9 cellular contexts compared by ENCODE assay signal in genomic region chr17:28865946-28866752, GRCh38. TPM values are rescaled to one million over a fixed set of nuclear protein-coding genes. Genes with fewer than 3 reads are reported as not detected.
DNase-seq lines count a peak whose midpoint lies in the region; ATAC-seq, FAIRE-seq and TF ChIP-seq lines count a peak whose summit lies in the region.
"Had no signal": no experiment of that assay in that cellular context is flagged by ENCODE, and none has a peak within 500 bp of the region (broad histone marks: within the 10 kb centered on the region; RNA-seq: fewer than 3 reads in every experiment).

No MANE protein-coding gene starts in this region.

- POLR2A ChIA-PET in K562 (lab: Yijun Ruan, JAX): interaction anchor here (0.6 to 1.5 kb wide), 19 partner anchors 8 to 139 kb away, joined by 3 to 6 read pairs (median 3); partner anchors contain the start of gene FAM222B

- no TSS peak for BruUV-seq in K562 (replicated peaks; lab: Mats Ljungman, UMichigan)

- H3K79me1 ChIP-seq in neuronal stem cell (ENCODE audit: low read depth, low read length): no peaks in the 10 kb centered on the region

- no peak overlapping the region for H2AK5ac ChIP-seq in neuronal stem cell (ENCODE audit: low read depth, low read length)

- H3K23ac ChIP-seq in neuronal stem cell (ENCODE audit: low read depth, low read length, poor library complexity): no peak overlapping the region

- no peak for FAIRE-seq in K562 (lab: Jason Lieb, UNC)
- FAIRE-seq: G401.6 had no signal

- intact Hi-C loops in K562 (cut with micrococcal nuclease): no loop called here
- intact Hi-C loops in esophagus muscularis mucosa (cut with DNase I): no loop called here

- no peak overlapping the region for H2BK12ac ChIP-seq in neuronal stem cell (ENCODE audit: low read length)

- peak overlapping the region; percentile 94 for H3K27ac ChIP-seq in K562 (ENCODE audit: extremely low read depth, low read depth, low read length)
- no peak overlapping the region for H3K27ac ChIP-seq in neuronal stem cell (replicated peaks; ENCODE audit: low read length)
- no peak overlapping the region for H3K27ac ChIP-seq in esophagus muscularis mucosa (replicated peaks in 1 of 4)

- no peak overlapping the region for H2BK15ac ChIP-seq in neuronal stem cell (ENCODE audit: low read length)

- TF ChIP-seq POLR2A in K562 (conservative IDR thresholded peaks at IDR 0.05) (no peak), esophagus muscularis mucosa (IDR thresholded peaks at IDR 0.05; ENCODE audit: low read depth) (no peak)

- no peaks in the 10 kb centered on the region for H3K9me1 ChIP-seq in K562 (ENCODE audit: control insufficient read depth, insufficient read depth, low read length)

- no peak overlapping the region for H3K4ac ChIP-seq in neuronal stem cell (ENCODE audit: low read length)

- peak overlapping the region; percentile 64 for H2AFZ ChIP-seq in K562 (ENCODE audit: low read depth, low read length)
- H2AFZ ChIP-seq in neuronal stem cell (ENCODE audit: low read length): peak overlapping the region; percentile 24

- H3K36me3 ChIP-seq in K562 (ENCODE audit: control insufficient read depth, insufficient read depth, low read length) (peaks cover 6% of the 10 kb centered on the region; the same call in 2 of the 3 replicates), neuronal stem cell (replicated peaks in 1 of 2; ENCODE audit: control insufficient read depth in 2 of 2, insufficient read depth in 2 of 2, low read length in 2 of 2) (peaks cover 0 to 7% of the 10 kb centered on the region in 2 donors), esophagus muscularis mucosa (peaks cover 0 to 16% (median 5%) of the 10 kb centered on the region in 4 donors)

- H3K27me3 ChIP-seq in K562 (ENCODE audit: control insufficient read depth in 2 of 2, insufficient read depth in 2 of 2, low read length in 2 of 2): no peaks in the 10 kb centered on the region
- no peaks in the 10 kb centered on the region for H3K27me3 ChIP-seq in neuronal stem cell (ENCODE audit: control insufficient read depth in 3 of 3, insufficient read depth in 3 of 3, low read depth in 1 of 3, low read length in 3 of 3)
- no peaks in the 10 kb centered on the region for H3K27me3 ChIP-seq in esophagus muscularis mucosa

- no peak overlapping the region for H3K4me3 ChIP-seq in K562
- no peak overlapping the region for H3K4me3 ChIP-seq in neuronal stem cell (ENCODE audit: low read length in 2 of 2)
- H3K4me3 ChIP-seq in esophagus muscularis mucosa: no peak overlapping the region

- H3K9me3 ChIP-seq in K562 (replicated peaks; ENCODE audit: control insufficient read depth, insufficient read depth, low read depth, low read length) (no peaks in the 10 kb centered on the region), neuronal stem cell (replicated peaks in 1 of 2; ENCODE audit: control insufficient read depth in 2 of 2, insufficient read depth in 1 of 2, low read depth in 1 of 2, low read length in 2 of 2) (no peaks in the 10 kb centered on the region), esophagus muscularis mucosa (no peaks in the 10 kb centered on the region)

- H4K20me1 ChIP-seq in K562 (replicated peaks; ENCODE audit: control insufficient read depth, insufficient read depth, low read length): no peaks in the 10 kb centered on the region

- WGBS in K562 (ENCODE audit: insufficient coverage, low coverage, missing lambda C conversion rate): 21% methylated on average over 13 of the region's 13 CpGs
- WGBS in neuronal stem cell (ENCODE audit: extremely low coverage in 2 of 2, insufficient read length in 2 of 2, insufficient replicate concordance in 1 of 2), 2 donors: no CpG with 5 or more reads among the region's 13 CpGs
- WGBS in esophagus muscularis mucosa: 93% methylated on average over 13 of the region's 13 CpGs

- no peak overlapping the region for H2BK120ac ChIP-seq in neuronal stem cell (ENCODE audit: low read depth, low read length)

- H3K79me2 ChIP-seq in K562 (ENCODE audit: control insufficient read depth, insufficient read depth, low read length): peaks cover 36% of the 10 kb centered on the region

- H2BK5ac ChIP-seq in neuronal stem cell (ENCODE audit: low read length): no peak overlapping the region

- CTCF ChIA-PET in K562 (lab: Yijun Ruan, JAX; ENCODE audit: low intra/inter-chr PET ratio): no interaction called here

- H3K14ac ChIP-seq in neuronal stem cell (ENCODE audit: low read length): no peak overlapping the region

- no peak for TF ChIP-seq RAD21 in K562 (CRISPR knock-in tag; conservative IDR thresholded peaks at IDR 0.05 in 1 of 2, IDR thresholded peaks at IDR 0.05 in 1 of 2)

- peak overlapping the region; percentile 75 for H3K4me2 ChIP-seq in K562 (ENCODE audit: insufficient read depth, low read length)
- no peak overlapping the region for H3K4me2 ChIP-seq in neuronal stem cell (ENCODE audit: insufficient read depth, low read length, poor library complexity, severe bottlenecking)

- H3K9ac ChIP-seq in K562 (ENCODE audit: insufficient read depth in 1 of 2, low read depth in 2 of 2, low read length in 2 of 2) (peak overlapping the region; percentile 49 to 78; a peak in 3 of 4 replicates), neuronal stem cell (ENCODE audit: low read depth, low read length, poor library complexity) (no peak overlapping the region)

- DNase-seq in LHCN-M2 (ENCODE audit: low read depth) (peak; percentile 32), K562 (ENCODE audit: extremely low read depth in 1 of 4, low spot score in 3 of 4) (peak in 2 of 4 experiments; percentile 54 to 75), neuronal stem cell (ENCODE audit: low spot score) (no peak), esophagus muscularis mucosa (ENCODE audit: extremely low spot score) (no peak), C1 segment of cervical spinal cord (lab: John Stamatoyannopoulos, UW) (no peak), NCI-H1092 (lab: John Stamatoyannopoulos, UW) (no peak)
- DNase-seq: activated gamma-delta T cell treated with Interleukin-2 at 50 U/mL for 16 hours had no signal

- ATAC-seq in GM18498 (IDR thresholded peaks at IDR 0.05; ENCODE audit: unreplicated experiment) (peak; percentile 58), K562 (peak; percentile 17)

- no peak overlapping the region for H4K8ac ChIP-seq in neuronal stem cell (ENCODE audit: low read depth, low read length)

- H3K18ac ChIP-seq in neuronal stem cell (ENCODE audit: low read length): no peak overlapping the region

- in situ Hi-C loops in K562 (cut with MboI): no loop called here

- H4K91ac ChIP-seq in neuronal stem cell (ENCODE audit: low read depth, low read length, poor library complexity): no peak overlapping the region

- TF ChIP-seq EP300 in K562 (IDR thresholded peaks at IDR 0.05; ENCODE audit: low read length) (no peak), esophagus muscularis mucosa (IDR thresholded peaks at IDR 0.05) (no peak)

- TF ChIP-seq CTCF in K562 (IDR thresholded peaks at IDR 0.05 in 2 of 3, conservative IDR thresholded peaks at IDR 0.05 in 1 of 3; ENCODE audit: insufficient read depth in 2 of 3, low read depth in 1 of 3, low read length in 3 of 3): no peak
- TF ChIP-seq CTCF in esophagus muscularis mucosa (IDR thresholded peaks at IDR 0.05): no peak

- H3K4me1 ChIP-seq in K562 (replicated peaks in 1 of 2; ENCODE audit: control insufficient read depth in 2 of 2, insufficient read depth in 2 of 2, low read length in 2 of 2) (peaks cover 67 to 70% of the 10 kb centered on the region in 2 experiments), neuronal stem cell (ENCODE audit: control insufficient read depth in 2 of 2, insufficient read depth in 1 of 2, low read depth in 1 of 2, low read length in 2 of 2) (no peaks in the 10 kb centered on the region), esophagus muscularis mucosa (no peaks in the 10 kb centered on the region)

RNA-seq across cellular contexts. Expression of gene ERAL1, which starts 11.3 kb away (rescaled TPM):
- total RNA-seq in LHCN-M2 (2014; rRNA removed) (41.3 and 49.2 TPM in 2 replicates), K562 (2014; rRNA removed) (65.2 and 82.2 TPM in 2 replicates), K562 (2014; rRNA removed; fragmentation: Illumina TruSeq; extraction: Trizol) (35.9 and 37.5 TPM in 2 replicates), K562 (2015; rRNA removed; fragmentation: Illumina TruSeq; extraction: Trizol) (42.2 and 44.8 TPM in 2 replicates), K562 (2021) (97.5 and 98.3 TPM in 2 replicates), esophagus muscularis mucosa (10 to 100 TPM; 24.5 to 38.0 (median 27.7) TPM)
- 44.2 TPM for polyA plus RNA-seq in LHCN-M2 (2012)
- total RNA-seq in K562 (2011; cell fraction: chromatin; rRNA removed; ENCODE audit: low replicate concordance): 47.5 and 136 TPM in 2 replicates
- total RNA-seq in K562 (2011; cell fraction: nucleolus; rRNA removed): 90.7 and 91.3 TPM in 2 replicates
- total RNA-seq in K562 (2011; cell fraction: nucleoplasm; rRNA removed): 66.9 and 68.4 TPM in 2 replicates
- polyA plus RNA-seq in K562 (2011; rRNA removed) (123 and 132 TPM in 2 replicates), K562 (2014; fragmentation: Illumina TruSeq; extraction: Trizol) (143 and 149 TPM in 2 replicates), K562 (2014; fragmentation: Nextera tagmentation; extraction: Ambion mirVana) (100 to 1,000 TPM; 306 to 351 TPM), K562 (2014; rRNA removed) (106 and 135 TPM in 2 replicates)
- polyA plus RNA-seq in K562 (2011; cell fraction: cytosol; rRNA removed): 145 and 255 TPM in 2 replicates
- 106 and 137 TPM in 2 replicates for polyA plus RNA-seq in K562 (2011; cell fraction: nucleus; rRNA removed)
- polyA plus RNA-seq in K562 (2012): 90.4 and 103 TPM in 2 replicates
- 74.6 and 135 TPM in 2 replicates for polyA minus RNA-seq in K562 (2011; rRNA and poly(A)+ RNA removed)
- 72.4 and 111 TPM in 2 replicates for polyA minus RNA-seq in K562 (2011; cell fraction: cytosol; rRNA and poly(A)+ RNA removed)
- polyA minus RNA-seq in K562 (2011; cell fraction: nucleus; rRNA and poly(A)+ RNA removed): 45.1 and 67.7 TPM in 2 replicates
- polyA plus RNA-seq in neuronal stem cell (2013, experiment 1 of 2): 36.2 TPM
- 39.5 TPM for polyA plus RNA-seq in neuronal stem cell (2013, experiment 2 of 2)

RNA-seq across cellular contexts. Expression of gene FAM222B, which starts 23.6 kb away (rescaled TPM):
- total RNA-seq in LHCN-M2 (2014; rRNA removed) (16.2 and 18.0 TPM in 2 replicates), K562 (2014; rRNA removed) (7.4 and 14.0 TPM in 2 replicates), K562 (2014; rRNA removed; fragmentation: Illumina TruSeq; extraction: Trizol) (7.5 and 8.5 TPM in 2 replicates), K562 (2015; rRNA removed; fragmentation: Illumina TruSeq; extraction: Trizol) (8.5 TPM in 2 replicates), K562 (2021) (31.1 and 32.9 TPM in 2 replicates), esophagus muscularis mucosa (10 to 100 TPM; 15.9 to 48.1 (median 30.3) TPM)
- 18.1 TPM for polyA plus RNA-seq in LHCN-M2 (2012)
- total RNA-seq in K562 (2011; cell fraction: chromatin; rRNA removed; ENCODE audit: low replicate concordance): 115 and 118 TPM in 2 replicates
- total RNA-seq in K562 (2011; cell fraction: nucleolus; rRNA removed): 34.0 and 45.9 TPM in 2 replicates
- total RNA-seq in K562 (2011; cell fraction: nucleoplasm; rRNA removed): 86.2 and 134 TPM in 2 replicates
- polyA plus RNA-seq in K562 (2011; rRNA removed) (7.3 and 8.3 TPM in 2 replicates), K562 (2014; fragmentation: Illumina TruSeq; extraction: Trizol) (34.5 and 34.6 TPM in 2 replicates), K562 (2014; fragmentation: Nextera tagmentation; extraction: Ambion mirVana) (1 to 10 TPM; 4.0 to 6.7 TPM), K562 (2014; rRNA removed) (10.9 TPM in 2 replicates)
- polyA plus RNA-seq in K562 (2011; cell fraction: cytosol; rRNA removed): 11.9 and 18.3 TPM in 2 replicates
- polyA plus RNA-seq in K562 (2011; cell fraction: nucleus; rRNA removed): 10.0 and 18.6 TPM in 2 replicates
- polyA plus RNA-seq in K562 (2012): 21.1 and 26.3 TPM in 2 replicates
- 17.9 and 18.4 TPM in 2 replicates for polyA minus RNA-seq in K562 (2011; rRNA and poly(A)+ RNA removed)
- polyA minus RNA-seq in K562 (2011; cell fraction: cytosol; rRNA and poly(A)+ RNA removed): 20.8 and 24.7 TPM in 2 replicates
- 7.1 and 7.9 TPM in 2 replicates for polyA minus RNA-seq in K562 (2011; cell fraction: nucleus; rRNA and poly(A)+ RNA removed)
- polyA plus RNA-seq in neuronal stem cell (2013, experiment 1 of 2): 38.0 TPM
- polyA plus RNA-seq in neuronal stem cell (2013, experiment 2 of 2): 37.2 TPM

RNA-seq across cellular contexts. Expression of gene FLOT2, which starts 31.4 kb away (rescaled TPM):
- total RNA-seq in LHCN-M2 (2014; rRNA removed) (23.7 and 31.6 TPM in 2 replicates), K562 (2014; rRNA removed) (41.7 and 47.7 TPM in 2 replicates), K562 (2014; rRNA removed; fragmentation: Illumina TruSeq; extraction: Trizol) (22.8 and 28.5 TPM in 2 replicates), K562 (2015; rRNA removed; fragmentation: Illumina TruSeq; extraction: Trizol) (38.1 and 40.6 TPM in 2 replicates), K562 (2021) (138 and 143 TPM in 2 replicates), esophagus muscularis mucosa (10 to 100 TPM; 60.2 to 94.8 (median 86.0) TPM)
- polyA plus RNA-seq in LHCN-M2 (2012): 62.1 TPM
- total RNA-seq in K562 (2011; cell fraction: chromatin; rRNA removed; ENCODE audit: low replicate concordance): 71.3 and 104 TPM in 2 replicates
- total RNA-seq in K562 (2011; cell fraction: nucleolus; rRNA removed): 66.8 and 70.7 TPM in 2 replicates
- total RNA-seq in K562 (2011; cell fraction: nucleoplasm; rRNA removed): 69.2 and 74.4 TPM in 2 replicates
- polyA plus RNA-seq in K562 (2011; rRNA removed) (90.8 and 99.7 TPM in 2 replicates), K562 (2014; fragmentation: Illumina TruSeq; extraction: Trizol) (87.8 and 95.5 TPM in 2 replicates), K562 (2014; fragmentation: Nextera tagmentation; extraction: Ambion mirVana) (10 to 100 TPM; 17.5 to 30.1 TPM), K562 (2014; rRNA removed) (72.2 and 72.7 TPM in 2 replicates)
- polyA plus RNA-seq in K562 (2011; cell fraction: cytosol; rRNA removed): 118 and 151 TPM in 2 replicates
- polyA plus RNA-seq in K562 (2011; cell fraction: nucleus; rRNA removed): 86.5 and 110 TPM in 2 replicates
- 106 and 168 TPM in 2 replicates for polyA plus RNA-seq in K562 (2012)
- 114 and 143 TPM in 2 replicates for polyA minus RNA-seq in K562 (2011; rRNA and poly(A)+ RNA removed)
- polyA minus RNA-seq in K562 (2011; cell fraction: cytosol; rRNA and poly(A)+ RNA removed): 86.6 and 88.6 TPM in 2 replicates
- polyA minus RNA-seq in K562 (2011; cell fraction: nucleus; rRNA and poly(A)+ RNA removed): 16.2 and 18.3 TPM in 2 replicates
- 95.3 TPM for polyA plus RNA-seq in neuronal stem cell (2013, experiment 1 of 2)
- polyA plus RNA-seq in neuronal stem cell (2013, experiment 2 of 2): 94.8 TPM

RNA-seq across cellular contexts. Expression of gene DHRS13, which starts 36.7 kb away (rescaled TPM):
- total RNA-seq in LHCN-M2 (2014; rRNA removed) (4.6 and 5.2 TPM in 2 replicates), K562 (2014; rRNA removed) (52.3 and 56.7 TPM in 2 replicates), K562 (2014; rRNA removed; fragmentation: Illumina TruSeq; extraction: Trizol) (21.5 and 25.2 TPM in 2 replicates), K562 (2015; rRNA removed; fragmentation: Illumina TruSeq; extraction: Trizol) (31.2 and 33.5 TPM in 2 replicates), K562 (2021) (39.5 and 42.4 TPM in 2 replicates), esophagus muscularis mucosa (10 to 100 TPM in 1 of 4 donors, 1 to 10 TPM in 3; 3.7 to 14.2 (median 5.9) TPM)
- 2.5 TPM for polyA plus RNA-seq in LHCN-M2 (2012)
- 64.4 and 82.9 TPM in 2 replicates for total RNA-seq in K562 (2011; cell fraction: chromatin; rRNA removed; ENCODE audit: low replicate concordance)
- 76.9 and 79.7 TPM in 2 replicates for total RNA-seq in K562 (2011; cell fraction: nucleolus; rRNA removed)
- total RNA-seq in K562 (2011; cell fraction: nucleoplasm; rRNA removed): 79.7 and 82.1 TPM in 2 replicates
- polyA plus RNA-seq in K562 (2011; rRNA removed) (26.9 and 36.3 TPM in 2 replicates), K562 (2014; fragmentation: Illumina TruSeq; extraction: Trizol) (30.2 and 32.3 TPM in 2 replicates), K562 (2014; fragmentation: Nextera tagmentation; extraction: Ambion mirVana) (under 1 TPM in 1 of 2 experiments, not detected in 1; 0.32 TPM), K562 (2014; rRNA removed) (44.9 and 53.3 TPM in 2 replicates)
- 40.5 and 70.4 TPM in 2 replicates for polyA plus RNA-seq in K562 (2011; cell fraction: cytosol; rRNA removed)
- 24.6 and 32.8 TPM in 2 replicates for polyA plus RNA-seq in K562 (2011; cell fraction: nucleus; rRNA removed)
- 19.4 and 24.0 TPM in 2 replicates for polyA plus RNA-seq in K562 (2012)
- polyA minus RNA-seq in K562 (2011; rRNA and poly(A)+ RNA removed): 25.0 and 26.0 TPM in 2 replicates
- polyA minus RNA-seq in K562 (2011; cell fraction: cytosol; rRNA and poly(A)+ RNA removed): 14.7 and 20.7 TPM in 2 replicates
- polyA minus RNA-seq in K562 (2011; cell fraction: nucleus; rRNA and poly(A)+ RNA removed): 16.6 and 16.9 TPM in 2 replicates
- polyA plus RNA-seq in neuronal stem cell (2013, experiment 1 of 2): 15.4 TPM
- 14.5 TPM for polyA plus RNA-seq in neuronal stem cell (2013, experiment 2 of 2)
